Comparison of ENCODE assay signal across 8 cellular contexts in the genomic region with DNA sequence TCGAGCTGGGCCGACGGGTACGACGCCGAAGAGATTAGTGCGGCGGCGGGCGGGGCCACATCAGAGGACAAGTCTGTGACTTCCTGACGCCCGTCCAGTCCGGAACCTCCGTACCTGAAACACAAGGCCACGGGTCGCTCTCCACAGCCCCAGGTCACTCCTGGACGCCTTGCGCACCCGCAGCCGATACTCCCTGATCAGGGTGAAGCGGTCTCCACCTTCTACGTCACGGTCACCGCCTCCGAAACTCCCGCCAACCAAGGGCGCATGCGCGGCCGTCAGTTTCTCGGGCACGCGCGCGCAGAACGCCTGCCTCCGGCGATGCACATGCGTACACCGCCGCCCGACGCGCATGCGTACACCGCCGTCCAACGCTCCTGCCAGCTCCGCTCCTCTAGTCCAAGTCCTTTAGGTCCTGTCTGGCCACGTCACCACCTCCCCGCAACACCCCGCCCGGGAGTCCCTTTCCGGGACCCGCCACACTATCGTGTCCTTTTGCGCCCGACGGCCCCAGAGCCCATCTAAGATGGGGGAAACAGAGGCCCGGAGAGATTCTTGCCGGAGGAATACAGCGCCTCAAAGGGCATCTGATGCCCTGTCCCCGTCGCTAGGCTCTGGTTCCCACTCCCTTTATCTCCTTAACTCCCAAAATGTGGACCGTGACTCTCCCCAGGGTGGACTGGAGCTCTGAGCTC. TPM values are rescaled to one million over a fixed set of nuclear protein-coding genes. Genes with fewer than 3 reads are reported as not detected.
A peak's percentile ranks its signal among the peaks of the same experiment; 100 is the strongest.
DNase-seq lines count a peak whose midpoint lies in the region; ATAC-seq and TF ChIP-seq lines count a peak whose summit lies in the region.

A gene with protein sequence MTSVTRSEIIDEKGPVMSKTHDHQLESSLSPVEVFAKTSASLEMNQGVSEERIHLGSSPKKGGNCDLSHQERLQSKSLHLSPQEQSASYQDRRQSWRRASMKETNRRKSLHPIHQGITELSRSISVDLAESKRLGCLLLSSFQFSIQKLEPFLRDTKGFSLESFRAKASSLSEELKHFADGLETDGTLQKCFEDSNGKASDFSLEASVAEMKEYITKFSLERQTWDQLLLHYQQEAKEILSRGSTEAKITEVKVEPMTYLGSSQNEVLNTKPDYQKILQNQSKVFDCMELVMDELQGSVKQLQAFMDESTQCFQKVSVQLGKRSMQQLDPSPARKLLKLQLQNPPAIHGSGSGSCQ (minus strand): TSS at position 216 of the 695 bp plus-strand sequence. CDS start 2,305 bp downstream, outside the sequence.

- DNase-seq in GM12865 (ENCODE audit: low read depth), result peak; percentile 99
- peak; percentile 97 to 99 (median 99) for DNase-seq in NCI-H1417 (lab: John Stamatoyannopoulos, UW)
- DNase-seq in activated naive CD8-positive, alpha-beta T cell treated with anti-CD3 and anti-CD28 coated beads, Interleukin-2, amount 10 ng/mL, durations not matched to agents 7 days and 5 days, result peak; percentile 100
- peak; percentile 100 for DNase-seq in Right ventricle myocardium inferior (ENCODE audit: missing footprints)
- DNase-seq in ovary, result peak; percentile 95 to 100 (median 99)
- peak; percentile 97 for DNase-seq in thyroid gland

- H4K20me1 ChIP-seq in SU-DHL-6 (ENCODE audit: low read depth, low read length), result no peaks in the 10 kb centered on the region

- WGBS in ovary, 3 donors, result 0 to 1% (median 0%) methylated on average over 64 to 65 of the region's 65 CpGs
- WGBS in thyroid gland, 2 donors, result 0% methylated on average over 20 to 40 of the region's 65 CpGs

- TF ChIP-seq POLR2A in ovary (IDR thresholded peaks at IDR 0.05) (peak; percentile 67), thyroid gland (IDR thresholded peaks at IDR 0.05) (peak; percentile 12 to 86)

- no peak for TF ChIP-seq EP300 in ovary (IDR thresholded peaks at IDR 0.05)

- peak within 1 kb of the TSS; percentile 96 for H3K27ac Mint-ChIP-seq in activated naive CD8-positive, alpha-beta T cell treated with anti-CD3 and anti-CD28 coated beads, Interleukin-2, amount 10 ng/mL, durations not matched to agents 7 days and 5 days

- H3F3A ChIP-seq in SU-DHL-6 (ENCODE audit: insufficient read depth), result peaks cover 20% of the 10 kb centered on the region

- peak within 1 kb of the TSS; percentile 92 for H3K4me3 Mint-ChIP-seq in activated naive CD8-positive, alpha-beta T cell treated with anti-CD3 and anti-CD28 coated beads, Interleukin-2, amount 10 ng/mL, durations not matched to agents 7 days and 5 days

- peaks cover 28% of the 10 kb centered on the region for H3K4me1 Mint-ChIP-seq in activated naive CD8-positive, alpha-beta T cell treated with anti-CD3 and anti-CD28 coated beads, Interleukin-2, amount 10 ng/mL, durations not matched to agents 7 days and 5 days

- peak within 1 kb of the TSS; percentile 90 for H3K9ac ChIP-seq in SU-DHL-6 (ENCODE audit: low read length)

- POLR2A ChIA-PET in activated naive CD8-positive, alpha-beta T cell treated with anti-CD3 and anti-CD28 coated beads, Interleukin-2, amount 10 ng/mL, durations not matched to agents 7 days and 5 days (lab: Charles Lee), result interaction anchor here (0.6 to 2.9 kb wide), 12 partner anchors 11 to 322 kb away, joined by 3 to 10 read pairs (median 3); partner anchors contain the start of genes RBL1 and SLA2

- peaks cover 13% of the 10 kb centered on the region; the same call in 1 of the 2 replicates for H3K36me3 ChIP-seq in SU-DHL-6 (ENCODE audit: low read length)
- no peaks in the 10 kb centered on the region for H3K36me3 ChIP-seq in ovary
- no peaks in the 10 kb centered on the region for H3K36me3 ChIP-seq in thyroid gland

- H3K36me3 Mint-ChIP-seq in activated naive CD8-positive, alpha-beta T cell treated with anti-CD3 and anti-CD28 coated beads, Interleukin-2, amount 10 ng/mL, durations not matched to agents 7 days and 5 days, result peaks cover 12% of the 10 kb centered on the region

- H3K4me3 ChIP-seq in GM12865 (ENCODE audit: low read depth, low read length), result peak within 1 kb of the TSS; percentile 91
- peak within 1 kb of the TSS; percentile 75 for H3K4me3 ChIP-seq in SU-DHL-6 (ENCODE audit: insufficient read depth, low read length, poor library complexity, severe bottlenecking)
- H3K4me3 ChIP-seq in ovary, result peak within 1 kb of the TSS; percentile 80
- peak within 1 kb of the TSS; percentile 63 to 84 (median 74) for H3K4me3 ChIP-seq in thyroid gland (replicated peaks in 1 of 3)

- no peaks in the 10 kb centered on the region for H3K27me3 ChIP-seq in SU-DHL-6 (ENCODE audit: low read length)
- H3K27me3 ChIP-seq in ovary, result no peaks in the 10 kb centered on the region
- H3K27me3 ChIP-seq in thyroid gland, result no peaks in the 10 kb centered on the region

- peak; percentile 87 for ATAC-seq in HG02759 (IDR thresholded peaks at IDR 0.05; ENCODE audit: unreplicated experiment)
- ATAC-seq in activated naive CD8-positive, alpha-beta T cell treated with anti-CD3 and anti-CD28 coated beads, Interleukin-2, amount 10 ng/mL, durations not matched to agents 7 days and 5 days (ENCODE audit: low read depth), result peak; percentile 93
- peak; percentile 96 for ATAC-seq in Right ventricle myocardium inferior

- H3K4me1 ChIP-seq in ovary (ENCODE audit: insufficient read depth) (peaks cover 2% of the 10 kb centered on the region), thyroid gland (peaks cover 9 to 24% of the 10 kb centered on the region in 2 donors)

- no peaks in the 10 kb centered on the region for H3K27me3 Mint-ChIP-seq in activated naive CD8-positive, alpha-beta T cell treated with anti-CD3 and anti-CD28 coated beads, Interleukin-2, amount 10 ng/mL, durations not matched to agents 7 days and 5 days

- peaks cover 23% of the 10 kb centered on the region for H3K79me2 ChIP-seq in SU-DHL-6 (ENCODE audit: insufficient read depth, low read length)

- H3K9me2 ChIP-seq in SU-DHL-6 (replicated peaks; ENCODE audit: insufficient read depth, low read length), result no peaks in the 10 kb centered on the region

- H3K9me3 Mint-ChIP-seq in activated naive CD8-positive, alpha-beta T cell treated with anti-CD3 and anti-CD28 coated beads, Interleukin-2, amount 10 ng/mL, durations not matched to agents 7 days and 5 days, result no peaks in the 10 kb centered on the region

- H3K9me3 ChIP-seq in SU-DHL-6 (ENCODE audit: insufficient read depth, low read length) (no peaks in the 10 kb centered on the region), ovary (no peaks in the 10 kb centered on the region), thyroid gland (no peaks in the 10 kb centered on the region)

- H2AFZ ChIP-seq in SU-DHL-6 (ENCODE audit: low read depth, low read length, severe bottlenecking), result peak within 1 kb of the TSS; percentile 97

- intact Hi-C loops in Right ventricle myocardium inferior (cut with DNase I), result loop anchor here (2.0 kb wide), 1 partner anchor 89 kb away; a partner anchor contains a TSS
- intact Hi-C loops in ovary (cut with DNase I), result loop anchor here in 2 of 4 donors (10.0 kb wide), 1 partner anchor 91 kb away; a partner anchor contains a TSS
- intact Hi-C loops in thyroid gland (cut with DNase I), result no loop called here

- H3K27ac ChIP-seq in SU-DHL-6 (ENCODE audit: low read depth, low read length), result peak within 1 kb of the TSS; percentile 54
- peak within 1 kb of the TSS; percentile 87 to 90 for H3K27ac ChIP-seq in ovary
- peak within 1 kb of the TSS; percentile 87 to 99 (median 98) for H3K27ac ChIP-seq in thyroid gland

- TF ChIP-seq CTCF in GM12865 (IDR thresholded peaks at IDR 0.05; ENCODE audit: insufficient read depth, low read depth, low read length, missing control alignments), result no peak
- TF ChIP-seq CTCF in SU-DHL-6 (IDR thresholded peaks at IDR 0.05; ENCODE audit: insufficient read depth, low read length, poor library complexity, severe bottlenecking), result no peak
- TF ChIP-seq CTCF in ovary (IDR thresholded peaks at IDR 0.05), result no peak
- TF ChIP-seq CTCF in thyroid gland (IDR thresholded peaks at IDR 0.05), result peak in 1 of 6 experiments; percentile 22

- peak within 1 kb of the TSS; percentile 94 for H3K4me2 ChIP-seq in SU-DHL-6 (ENCODE audit: low read depth, low read length, poor library complexity, severe bottlenecking)

RNA-seq across cellular contexts. Expression of the gene that starts here (rescaled TPM):
- 10 to 100 TPM; 32.2 to 32.4 TPM for total RNA-seq in activated naive CD8-positive, alpha-beta T cell treated with anti-CD3 and anti-CD28 coated beads, Interleukin-2, amount 10 ng/mL, durations not matched to agents 7 days and 5 days
- total RNA-seq in Right ventricle myocardium inferior (4.4 TPM), ovary (1 to 10 TPM; 3.3 to 7.0 (median 5.1) TPM), thyroid gland (10 to 100 TPM; 10.6 to 14.9 (median 13.0) TPM)
- 1 to 10 TPM; 6.2 to 6.4 TPM for polyA plus RNA-seq in ovary

Comparison
In these comparisons a context has a peak if more than half of its experiments do, and no peak if none do; other contexts are left out.
1. Peak in every context shown above with its lines: DNase-seq, ATAC-seq, H3K4me3 ChIP-seq and H3K27ac ChIP-seq.